Comparison of ENCODE assay signal across 15 cellular contexts in genomic region chr4:71558248-71558647, GRCh38.
DNase-seq lines count a peak whose midpoint lies in the region; ATAC-seq, FAIRE-seq and TF ChIP-seq lines count a peak whose summit lies in the region.
"Had no signal": no experiment of that assay in that cellular context is flagged by ENCODE, and none has a peak within 500 bp of the region (broad histone marks: within the 10 kb centered on the region; RNA-seq: fewer than 3 reads in every experiment).

No MANE protein-coding gene starts in this region.

- ATAC-seq in GM18520 (IDR thresholded peaks at IDR 0.05; ENCODE audit: unreplicated experiment), result peak; percentile 69
- peak; percentile 85 for ATAC-seq in GM21367 (IDR thresholded peaks at IDR 0.05; ENCODE audit: unreplicated experiment)
- peak; percentile 56 for ATAC-seq in HG02970 (IDR thresholded peaks at IDR 0.05; ENCODE audit: low FRiP score, unreplicated experiment)
- peak; percentile 77 for ATAC-seq in HG03575 (IDR thresholded peaks at IDR 0.05; ENCODE audit: extremely low read depth, insufficient number of reproducible peaks, low FRiP score, unreplicated experiment)
- ATAC-seq: WTC11 had no signal

- no peaks in the 10 kb centered on the region for H3K79me1 ChIP-seq in neuronal stem cell (ENCODE audit: low read depth, low read length)

- H3K27ac ChIP-seq in suprapubic skin (no peak overlapping the region), neuronal stem cell (replicated peaks; ENCODE audit: low read length) (no peak overlapping the region)
- H3K27ac ChIP-seq: thoracic aorta had no signal

- no peak for TF ChIP-seq POLR2A in suprapubic skin (IDR thresholded peaks at IDR 0.05)
- TF ChIP-seq POLR2A in H54 (IDR thresholded peaks at IDR 0.05; ENCODE audit: low read depth, low read length), result no peak

- no peak overlapping the region for H3K4me2 ChIP-seq in neuronal stem cell (ENCODE audit: insufficient read depth, low read length, poor library complexity, severe bottlenecking)

- no peaks in the 10 kb centered on the region for H3K27me3 ChIP-seq in suprapubic skin
- H3K27me3 ChIP-seq in neuronal stem cell (ENCODE audit: control insufficient read depth in 3 of 3, insufficient read depth in 3 of 3, low read depth in 1 of 3, low read length in 3 of 3), result no peaks in the 10 kb centered on the region

- no peaks in the 10 kb centered on the region for H3K4me1 ChIP-seq in suprapubic skin
- no peaks in the 10 kb centered on the region for H3K4me1 ChIP-seq in neuronal stem cell (ENCODE audit: control insufficient read depth in 2 of 2, insufficient read depth in 1 of 2, low read depth in 1 of 2, low read length in 2 of 2)

- H2AFZ ChIP-seq in neuronal stem cell (ENCODE audit: low read length), result no peak overlapping the region

- H3K23ac ChIP-seq in neuronal stem cell (ENCODE audit: low read depth, low read length, poor library complexity), result no peak overlapping the region

- WGBS in suprapubic skin, result 51% methylated on average over 1 of the region's 1 CpG
- WGBS in neuronal stem cell (ENCODE audit: extremely low coverage in 2 of 2, insufficient read length in 2 of 2, insufficient replicate concordance in 1 of 2), 2 donors, result no CpG with 5 or more reads among the region's 1 CpG

- no peaks in the 10 kb centered on the region for H3K36me3 ChIP-seq in suprapubic skin
- no peaks in the 10 kb centered on the region for H3K36me3 ChIP-seq in neuronal stem cell (replicated peaks in 1 of 2; ENCODE audit: control insufficient read depth in 2 of 2, insufficient read depth in 2 of 2, low read length in 2 of 2)
- H3K36me3 ChIP-seq: thoracic aorta had no signal

- no peak for TF ChIP-seq EP300 in suprapubic skin (IDR thresholded peaks at IDR 0.05)

- no peaks in the 10 kb centered on the region for H3K9me3 ChIP-seq in suprapubic skin
- H3K9me3 ChIP-seq in neuronal stem cell (replicated peaks in 1 of 2; ENCODE audit: control insufficient read depth in 2 of 2, insufficient read depth in 1 of 2, low read depth in 1 of 2, low read length in 2 of 2), result no peaks in the 10 kb centered on the region
- H3K9me3 ChIP-seq: thoracic aorta had no signal

- H2AK5ac ChIP-seq in neuronal stem cell (ENCODE audit: low read depth, low read length), result no peak overlapping the region

- no peak overlapping the region for H3K4me3 ChIP-seq in suprapubic skin
- no peak overlapping the region for H3K4me3 ChIP-seq in neuronal stem cell (ENCODE audit: low read length in 2 of 2)
- H3K4me3 ChIP-seq: thoracic aorta had no signal

- no peak for FAIRE-seq in H54 (lab: Jason Lieb, UNC)

- TF ChIP-seq CTCF in suprapubic skin (IDR thresholded peaks at IDR 0.05), result no peak

- no peak overlapping the region for H3K4ac ChIP-seq in neuronal stem cell (ENCODE audit: low read length)

- H3K18ac ChIP-seq in neuronal stem cell (ENCODE audit: low read length), result no peak overlapping the region

- H2BK5ac ChIP-seq in neuronal stem cell (ENCODE audit: low read length), result no peak overlapping the region

- no peak overlapping the region for H4K91ac ChIP-seq in neuronal stem cell (ENCODE audit: low read depth, low read length, poor library complexity)

- no peak overlapping the region for H2BK12ac ChIP-seq in neuronal stem cell (ENCODE audit: low read length)

- H4K8ac ChIP-seq in neuronal stem cell (ENCODE audit: low read depth, low read length), result no peak overlapping the region

- no peak overlapping the region for H3K14ac ChIP-seq in neuronal stem cell (ENCODE audit: low read length)

- no peak overlapping the region for H2BK15ac ChIP-seq in neuronal stem cell (ENCODE audit: low read length)

- H2BK120ac ChIP-seq in neuronal stem cell (ENCODE audit: low read depth, low read length), result no peak overlapping the region

- no peak overlapping the region for H3K9ac ChIP-seq in neuronal stem cell (ENCODE audit: low read depth, low read length, poor library complexity)

- DNase-seq in suprapubic skin (ENCODE audit: low spot score in 2 of 2) (no peak), NCI-H748 (lab: John Stamatoyannopoulos, UW; ENCODE audit: unreplicated experiment) (no peak), H54 (ENCODE audit: insufficient read length, low spot score) (no peak), neuronal stem cell (ENCODE audit: low spot score) (no peak)
- DNase-seq: activated effector memory CD4-positive, alpha-beta T cell treated with Interleukin-2 at 50 U/mL for 16 hours; C1 segment of cervical spinal cord; erythroblast; NCI-H2171 treated with DMSO at 0.1 percent for 48 hours; Right ventricle myocardium superior had no signal
